ENCODE assay signal across 8 cellular contexts in the genomic region with DNA sequence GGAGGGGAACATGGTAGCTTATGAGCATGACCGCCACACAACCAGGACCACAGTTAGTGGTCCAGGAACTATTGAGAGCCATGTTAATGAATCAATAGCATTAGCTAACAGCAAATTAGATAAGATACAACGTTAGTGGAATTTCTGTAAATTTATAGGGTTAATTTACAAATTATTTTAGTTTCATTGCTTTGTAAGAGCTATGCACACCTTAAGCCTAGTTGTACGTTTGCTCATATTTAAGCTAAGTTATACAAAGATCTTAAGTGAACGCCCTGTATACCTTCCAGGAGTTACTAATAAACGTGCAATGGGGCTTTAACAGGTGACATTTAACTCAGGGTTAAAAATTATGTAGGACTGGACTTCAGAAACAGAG. TPM values are rescaled to one million over a fixed set of nuclear protein-coding genes. Genes with fewer than 3 reads are reported as not detected.
A peak's percentile ranks its signal among the peaks of the same experiment; 100 is the strongest.
DNase-seq lines count a peak whose midpoint lies in the region; ATAC-seq, FAIRE-seq and TF ChIP-seq lines count a peak whose summit lies in the region.

No MANE protein-coding gene starts in this region.

- no peak overlapping the region for H2BK15ac ChIP-seq in mesenchymal stem cell (ENCODE audit: low read depth, poor library complexity, severe bottlenecking)

- TF ChIP-seq POLR2A in heart left ventricle (IDR thresholded peaks at IDR 0.05) (no peak), GM12878 (IDR thresholded peaks at IDR 0.05; ENCODE audit: low read depth, low read length) (no peak), uterus (IDR thresholded peaks at IDR 0.05) (no peak)

- H3K4me3 ChIP-seq in heart left ventricle (peak overlapping the region; percentile 70 to 100 (median 87)), GM12878 (peak overlapping the region; percentile 92), mesenchymal stem cell (ENCODE audit: insufficient read depth in 1 of 2, low read depth in 1 of 2, low read length in 2 of 2) (peak overlapping the region; percentile 98 to 99), uterus (peak overlapping the region; percentile 86 to 88)

- H3K4me2 ChIP-seq in GM12878 (ENCODE audit: control insufficient read depth, insufficient read depth) = peak overlapping the region; percentile 58
- peak overlapping the region; percentile 26 for H3K4me2 ChIP-seq in mesenchymal stem cell (ENCODE audit: low read length, poor library complexity, severe bottlenecking)

- H4K91ac ChIP-seq in mesenchymal stem cell (ENCODE audit: low read length) = no peak overlapping the region

- H3K27me3 ChIP-seq in heart left ventricle = no peaks in the 10 kb centered on the region
- H3K27me3 ChIP-seq in GM12878 (replicated peaks in 1 of 2; ENCODE audit: control insufficient read depth in 2 of 2, insufficient read depth in 2 of 2, low read length in 1 of 2) = no peaks in the 10 kb centered on the region
- no peaks in the 10 kb centered on the region for H3K27me3 ChIP-seq in mesenchymal stem cell (ENCODE audit: control insufficient read depth in 1 of 2, insufficient read depth in 1 of 2, low read length in 2 of 2)
- no peaks in the 10 kb centered on the region for H3K27me3 ChIP-seq in uterus

- H2AFZ ChIP-seq in GM12878 (ENCODE audit: control insufficient read depth, low read depth, low read length) (peak overlapping the region; percentile 97), mesenchymal stem cell (ENCODE audit: low read depth, low read length) (no peak overlapping the region)

- no peak for TF ChIP-seq EP300 in GM12878 (IDR thresholded peaks at IDR 0.05; ENCODE audit: borderline replicate concordance in 1 of 2, control insufficient read depth in 1 of 2, low read depth in 2 of 2, low read length in 2 of 2)

- H2BK5ac ChIP-seq in mesenchymal stem cell (ENCODE audit: low read depth, low read length, poor library complexity, severe bottlenecking) = no peak overlapping the region

- peaks cover 18% of the 10 kb centered on the region for H3K79me2 ChIP-seq in GM12878 (ENCODE audit: control insufficient read depth, insufficient read depth, low read length)

- H3K27ac ChIP-seq in heart left ventricle = peak overlapping the region in 8 of 12 donors; percentile 68 to 93 (median 86)
- H3K27ac ChIP-seq in GM12878 (ENCODE audit: control insufficient read depth, insufficient read depth) = peak overlapping the region; percentile 88
- no peak overlapping the region for H3K27ac ChIP-seq in mesenchymal stem cell (ENCODE audit: low read length, poor library complexity, severe bottlenecking)
- peak overlapping the region; percentile 71 to 72 for H3K27ac ChIP-seq in uterus

- TF ChIP-seq RAD21 in GM12878 (IDR thresholded peaks at IDR 0.05; ENCODE audit: insufficient read depth, low read depth, low read length) = no peak

- no peak overlapping the region for H4K8ac ChIP-seq in mesenchymal stem cell (ENCODE audit: low read length)

- SMC1A ChIA-PET in GM12878 (lab: Charles Lee; ENCODE audit: uncharacterized antibody, unreplicated experiment) = interaction anchor here (0.7 to 2.9 kb wide), 12 partner anchors 10 to 182 kb away, joined by 3 to 17 read pairs (median 5); a partner anchor contains a TSS

- POLR2A ChIA-PET in GM12878 (lab: Charles Lee) = interaction anchor here (0.8 to 1.5 kb wide), 5 partner anchors 12 to 87 kb away, joined by 3 to 5 read pairs (median 3); a partner anchor contains a TSS

- H2BK120ac ChIP-seq in mesenchymal stem cell (ENCODE audit: low read depth, low read length) = no peak overlapping the region

- DNase-seq in heart left ventricle = no peak
- DNase-seq in left cardiac atrium = no peak
- DNase-seq in GM12878 (ENCODE audit: low read depth, low spot score) = no peak
- DNase-seq in mesenchymal stem cell = no peak
- DNase-seq in uterus = no peak
- no peak for DNase-seq in D721Med (ENCODE audit: insufficient read length, low spot score)
- DNase-seq in KBM-7 = no peak

- TF ChIP-seq CTCF in heart left ventricle (IDR thresholded peaks at IDR 0.05) = no peak
- no peak for TF ChIP-seq CTCF in GM12878 (IDR thresholded peaks at IDR 0.05 in 2 of 3, conservative IDR thresholded peaks at IDR 0.05 in 1 of 3; ENCODE audit: control insufficient read depth in 2 of 3, extremely low read depth in 1 of 3, insufficient read depth in 1 of 3, low read depth in 3 of 3, low read length in 3 of 3)
- no peak for TF ChIP-seq CTCF in uterus (IDR thresholded peaks at IDR 0.05)
- TF ChIP-seq CTCF in D721Med (IDR thresholded peaks at IDR 0.05; ENCODE audit: insufficient read depth, missing control alignments) = no peak

- CTCF ChIA-PET in GM12878 (lab: Yijun Ruan, JAX) = interaction anchor here (0.7 to 3.1 kb wide), 5 partner anchors 11 to 157 kb away, joined by 3 to 19 read pairs (median 4); no protein-coding TSS in a partner anchor

- H3K79me1 ChIP-seq in mesenchymal stem cell (replicated peaks; ENCODE audit: low read length, poor library complexity, severe bottlenecking) = peaks cover 21% of the 10 kb centered on the region

- peak overlapping the region; percentile 92 for H3K9ac ChIP-seq in GM12878 (ENCODE audit: control insufficient read depth, insufficient read depth, low read length)
- H3K9ac ChIP-seq in mesenchymal stem cell (ENCODE audit: low read length) = peak overlapping the region; percentile 99

- ATAC-seq in heart left ventricle (no peak), left cardiac atrium (no peak), GM12878 (no peak), GM19452 (IDR thresholded peaks at IDR 0.05; ENCODE audit: unreplicated experiment) (no peak)

- H3K9me3 ChIP-seq in heart left ventricle (no peaks in the 10 kb centered on the region), GM12878 (replicated peaks; ENCODE audit: control insufficient read depth, insufficient read depth, low read length) (no peaks in the 10 kb centered on the region), mesenchymal stem cell (ENCODE audit: control insufficient read depth, low read length) (no peaks in the 10 kb centered on the region), uterus (no peaks in the 10 kb centered on the region)

- no peak overlapping the region for H2BK12ac ChIP-seq in mesenchymal stem cell (ENCODE audit: low read length in 2 of 2)

- RAD21 ChIA-PET in GM12878 (lab: Charles Lee; ENCODE audit: unreplicated experiment) = interaction anchor here (0.6 to 2.3 kb wide), 5 partner anchors 9 to 544 kb away, joined by 3 to 15 read pairs (median 3); no protein-coding TSS in a partner anchor

- H3K36me3 ChIP-seq in heart left ventricle (peaks cover 0 to 41% (median 37%) of the 10 kb centered on the region in 9 donors), GM12878 (ENCODE audit: control insufficient read depth in 2 of 2, insufficient read depth in 2 of 2, low read length in 1 of 2) (peaks cover 0 to 7% of the 10 kb centered on the region in 2 experiments; a peak in 3 of 4 replicates), mesenchymal stem cell (ENCODE audit: control insufficient read depth in 1 of 2, insufficient read depth in 2 of 2, low read depth in 1 of 2, low read length in 2 of 2) (peaks cover 31 to 33% of the 10 kb centered on the region in 2 experiments), uterus (no peaks in the 10 kb centered on the region)

- no TSS peak for BruUV-seq in GM12878 (replicated peaks; lab: Mats Ljungman, UMichigan)

- peak overlapping the region in 1 of 2 experiments; percentile 92 for H3K18ac ChIP-seq in mesenchymal stem cell (ENCODE audit: low read depth in 1 of 2, low read length in 2 of 2)

- no peak overlapping the region for H3K23ac ChIP-seq in mesenchymal stem cell (ENCODE audit: low read length in 2 of 2)

- intact Hi-C loops in heart left ventricle (cut with DNase I) (loop anchor here in 1 of 10 donors (5.0 kb wide), 1 partner anchor 82 kb away; no protein-coding TSS in a partner anchor), left cardiac atrium (cut with DNase I) (loop anchor here in 1 of 2 donors (10.0 kb wide), 1 partner anchor 116 kb away; no protein-coding TSS in a partner anchor), GM12878 (cut with micrococcal nuclease; ENCODE audit: unreplicated experiment) (loop anchor here (1.0 kb wide), 1 partner anchor 39 kb away; a partner anchor contains a TSS), uterus (cut with DNase I; ENCODE audit: low total_unique reads) (no loop called here)

- in situ Hi-C loops in GM12878 (cut with MboI) = no loop called here
- in situ Hi-C loops in KBM-7 (cut with MboI; ENCODE audit: low pct_unique_long_range_greater_than_20kb, low sequenced_read_pairs) = no loop called here

- no peak for FAIRE-seq in GM12878 (lab: Jason Lieb, UNC)
- no peak for FAIRE-seq in D721Med (lab: Jason Lieb, UNC)

- H2AK5ac ChIP-seq in mesenchymal stem cell (ENCODE audit: low read length, severe bottlenecking) = no peak overlapping the region

- H3K14ac ChIP-seq in mesenchymal stem cell (ENCODE audit: low read length in 2 of 2) = no peak overlapping the region

- WGBS in heart left ventricle, 4 donors = 14 to 17% (median 16%) methylated on average over 5 of the region's 5 CpGs
- 6% methylated on average over 5 of the region's 5 CpGs for WGBS in GM12878 (ENCODE audit: insufficient coverage, insufficient replicate concordance, low lambda C conversion rate, missing lambda C conversion rate)
- 0% methylated on average over 2 of the region's 5 CpGs for WGBS in mesenchymal stem cell

- H3K4ac ChIP-seq in mesenchymal stem cell (ENCODE audit: low read depth in 1 of 2, low read length in 2 of 2) = peak overlapping the region; percentile 57 to 96

- H3K4me1 ChIP-seq in heart left ventricle (peaks cover 0 to 21% (median 13%) of the 10 kb centered on the region in 12 donors), GM12878 (ENCODE audit: control insufficient read depth, insufficient read depth, low read length) (peaks cover 4% of the 10 kb centered on the region; the same call in 1 of the 2 replicates), mesenchymal stem cell (ENCODE audit: control insufficient read depth, insufficient read depth, low read depth, low read length) (peaks cover 4% of the 10 kb centered on the region), uterus (peaks cover 0 to 4% of the 10 kb centered on the region in 2 donors)

- H4K20me1 ChIP-seq in GM12878 (ENCODE audit: control insufficient read depth, insufficient read depth) = no peaks in the 10 kb centered on the region

RNA-seq across cellular contexts. Expression of a gene that starts 0.7 kb away (rescaled TPM):
- total RNA-seq in heart left ventricle = 10 to 100 TPM; 19.4 to 34.8 (median 22.5) TPM
- polyA plus RNA-seq in heart left ventricle = 10 to 100 TPM; 16.4 to 24.6 TPM
- total RNA-seq in left cardiac atrium = 10 to 100 TPM; 19.8 to 26.6 TPM
- total RNA-seq in GM12878 (2013; cell fraction: nucleolus; rRNA removed) = 139 and 147 TPM in 2 replicates
- 70.3 and 81.2 TPM in 2 replicates for total RNA-seq in GM12878 (2014; rRNA removed)
- total RNA-seq in GM12878 (2014; rRNA removed; fragmentation: Illumina TruSeq; extraction: Trizol) = 54.3 and 58.3 TPM in 2 replicates
- 60.0 and 62.5 TPM in 2 replicates for total RNA-seq in GM12878 (2021)
- polyA plus RNA-seq in GM12878 (2011; ENCODE audit: low read depth) = 31.0 TPM
- 52.8 and 60.4 TPM in 2 replicates for polyA plus RNA-seq in GM12878 (2011; rRNA removed)
- polyA plus RNA-seq in GM12878 (2011; cell fraction: cytosol; rRNA removed) = 60.7 and 64.8 TPM in 2 replicates
- polyA plus RNA-seq in GM12878 (2011; cell fraction: nucleus; rRNA removed) = 155 and 161 TPM in 2 replicates
- polyA plus RNA-seq in GM12878 (2012) = 41.6 and 44.9 TPM in 2 replicates
- polyA plus RNA-seq in GM12878 (2014; fragmentation: Illumina TruSeq; extraction: Trizol) = 75.6 and 78.9 TPM in 2 replicates
- 10 to 100 TPM; 16.2 to 16.7 TPM for polyA plus RNA-seq in GM12878 (2014; fragmentation: Nextera tagmentation; extraction: Ambion mirVana)
- polyA plus RNA-seq in GM12878 (2014; rRNA removed) = 70.7 and 76.0 TPM in 2 replicates
- 10 to 100 TPM; 78.6 to 86.5 TPM for polyA plus RNA-seq in GM12878 (2016; fragmentation: Nextera tagmentation; extraction: Ambion mirVana)
- 62.0 and 63.1 TPM in 2 replicates for polyA minus RNA-seq in GM12878 (2011; rRNA and poly(A)+ RNA removed)
- 15.4 and 19.5 TPM in 2 replicates for polyA minus RNA-seq in GM12878 (2011; cell fraction: cytosol; rRNA and poly(A)+ RNA removed)
- polyA minus RNA-seq in GM12878 (2011; cell fraction: nucleus; rRNA and poly(A)+ RNA removed) = 39.3 and 59.6 TPM in 2 replicates
- polyA plus RNA-seq in mesenchymal stem cell (2013, experiment 1 of 2) = 46.0 TPM
- polyA plus RNA-seq in mesenchymal stem cell (2013, experiment 2 of 2) = 42.0 TPM
- total RNA-seq in uterus = 10 to 100 TPM; 32.4 to 98.1 (median 59.9) TPM

RNA-seq across cellular contexts. Expression of a gene that starts 39.1 kb away (rescaled TPM):
- total RNA-seq in heart left ventricle = 10 to 100 TPM; 29.9 to 88.6 (median 52.7) TPM
- 100 to 1,000 TPM in 1 of 2 donors, 10 to 100 TPM in 1; 69.5 to 162 TPM for polyA plus RNA-seq in heart left ventricle
- total RNA-seq in left cardiac atrium = 10 to 100 TPM; 56.0 to 82.0 TPM
- 17.2 and 20.5 TPM in 2 replicates for total RNA-seq in GM12878 (2013; cell fraction: nucleolus; rRNA removed)
- 49.9 and 81.2 TPM in 2 replicates for total RNA-seq in GM12878 (2014; rRNA removed)
- 40.6 and 43.0 TPM in 2 replicates for total RNA-seq in GM12878 (2014; rRNA removed; fragmentation: Illumina TruSeq; extraction: Trizol)
- 249 and 255 TPM in 2 replicates for total RNA-seq in GM12878 (2021)
- polyA plus RNA-seq in GM12878 (2011; ENCODE audit: low read depth) = 48.6 TPM
- 11.0 and 22.2 TPM in 2 replicates for polyA plus RNA-seq in GM12878 (2011; rRNA removed)
- 70.7 and 73.8 TPM in 2 replicates for polyA plus RNA-seq in GM12878 (2011; cell fraction: cytosol; rRNA removed)
- polyA plus RNA-seq in GM12878 (2011; cell fraction: nucleus; rRNA removed) = 44.6 and 69.9 TPM in 2 replicates
- polyA plus RNA-seq in GM12878 (2012) = 130 and 136 TPM in 2 replicates
- polyA plus RNA-seq in GM12878 (2014; fragmentation: Illumina TruSeq; extraction: Trizol) = 59.5 and 133 TPM in 2 replicates
- polyA plus RNA-seq in GM12878 (2014; fragmentation: Nextera tagmentation; extraction: Ambion mirVana) = 10 to 100 TPM; 16.7 to 46.6 TPM
- 142 and 185 TPM in 2 replicates for polyA plus RNA-seq in GM12878 (2014; rRNA removed)
- 100 to 1,000 TPM in 1 of 2 experiments, 10 to 100 TPM in 1; 81.1 to 155 TPM for polyA plus RNA-seq in GM12878 (2016; fragmentation: Nextera tagmentation; extraction: Ambion mirVana)
- 40.4 and 67.7 TPM in 2 replicates for polyA minus RNA-seq in GM12878 (2011; rRNA and poly(A)+ RNA removed)
- polyA minus RNA-seq in GM12878 (2011; cell fraction: cytosol; rRNA and poly(A)+ RNA removed) = 56.3 and 73.1 TPM in 2 replicates
- polyA minus RNA-seq in GM12878 (2011; cell fraction: nucleus; rRNA and poly(A)+ RNA removed) = 15.0 and 34.0 TPM in 2 replicates
- polyA plus RNA-seq in mesenchymal stem cell (2013, experiment 1 of 2) = 208 TPM
- polyA plus RNA-seq in mesenchymal stem cell (2013, experiment 2 of 2) = 196 TPM
- total RNA-seq in uterus = 10 to 100 TPM; 15.5 to 86.3 (median 42.8) TPM

RNA-seq across cellular contexts. Expression of a gene that starts 51.9 kb away (rescaled TPM):
- total RNA-seq in heart left ventricle = not detected
- polyA plus RNA-seq in heart left ventricle = not detected
- not detected for total RNA-seq in left cardiac atrium
- total RNA-seq in GM12878 (2013; cell fraction: nucleolus; rRNA removed) = 0.25 TPM in 1 of 2 replicates, not detected in the other
- 0.05 TPM in 1 of 2 replicates, not detected in the other for total RNA-seq in GM12878 (2014; rRNA removed)
- total RNA-seq in GM12878 (2014; rRNA removed; fragmentation: Illumina TruSeq; extraction: Trizol) = 0.04 TPM in 1 of 2 replicates, not detected in the other
- not detected in 2 replicates for total RNA-seq in GM12878 (2021)
- polyA plus RNA-seq in GM12878 (2011; ENCODE audit: low read depth) = 5.6 TPM
- not detected in 2 replicates for polyA plus RNA-seq in GM12878 (2011; rRNA removed)
- polyA plus RNA-seq in GM12878 (2011; cell fraction: cytosol; rRNA removed) = not detected in 2 replicates
- polyA plus RNA-seq in GM12878 (2011; cell fraction: nucleus; rRNA removed) = not detected in 2 replicates
- polyA plus RNA-seq in GM12878 (2012) = 2.0 and 5.9 TPM in 2 replicates
- polyA plus RNA-seq in GM12878 (2014; fragmentation: Illumina TruSeq; extraction: Trizol) = not detected in 2 replicates
- under 1 TPM in 1 of 2 experiments, not detected in 1; 0.06 TPM for polyA plus RNA-seq in GM12878 (2014; fragmentation: Nextera tagmentation; extraction: Ambion mirVana)
- polyA plus RNA-seq in GM12878 (2014; rRNA removed) = not detected in 2 replicates
- polyA plus RNA-seq in GM12878 (2016; fragmentation: Nextera tagmentation; extraction: Ambion mirVana) = under 1 TPM in 1 of 2 experiments, not detected in 1; 0.21 TPM
- polyA minus RNA-seq in GM12878 (2011; rRNA and poly(A)+ RNA removed) = not detected in 2 replicates
- polyA minus RNA-seq in GM12878 (2011; cell fraction: cytosol; rRNA and poly(A)+ RNA removed) = not detected in 2 replicates
- not detected in 2 replicates for polyA minus RNA-seq in GM12878 (2011; cell fraction: nucleus; rRNA and poly(A)+ RNA removed)
- polyA plus RNA-seq in mesenchymal stem cell (2013, experiment 1 of 2) = not detected
- polyA plus RNA-seq in mesenchymal stem cell (2013, experiment 2 of 2) = not detected
- total RNA-seq in uterus = not detected
